ENCODE assay signal across 8 cellular contexts in genomic region chr4:99855677-99856076, GRCh38.
DNase-seq lines count a peak whose midpoint lies in the region; ATAC-seq lines count a peak whose summit lies in the region.

No MANE protein-coding gene starts in this region.

- peaks cover 23% of the 10 kb centered on the region for H3K36me3 Mint-ChIP-seq in memory B cell

- H3K4me3 Mint-ChIP-seq in memory B cell = no peak overlapping the region

- H3K27ac Mint-ChIP-seq in memory B cell = peak overlapping the region; percentile 79

- H3K9me3 Mint-ChIP-seq in memory B cell = no peaks in the 10 kb centered on the region

- H3K4me1 Mint-ChIP-seq in memory B cell = peaks cover 42% of the 10 kb centered on the region

- H3K27me3 Mint-ChIP-seq in memory B cell = no peaks in the 10 kb centered on the region

- ATAC-seq in GM18520 (IDR thresholded peaks at IDR 0.05; ENCODE audit: unreplicated experiment) (peak; percentile 29), HG02588 (IDR thresholded peaks at IDR 0.05; ENCODE audit: unreplicated experiment) (peak; percentile 36), memory B cell (ENCODE audit: low read depth) (peak; percentile 88), HG03442 (IDR thresholded peaks at IDR 0.05; ENCODE audit: unreplicated experiment) (no peak)

- DNase-seq in MV-4-11 (lab: John Stamatoyannopoulos, UW) (peak; percentile 94), memory B cell (ENCODE audit: low spot score in 2 of 2) (peak; percentile 21 to 55), T1000 (lab: John Stamatoyannopoulos, UW) (no peak), NCI-H526 treated with DMSO at 0.1 percent for 48 hours (lab: John Stamatoyannopoulos, UW) (no peak)
- DNase-seq in activated CD4-positive, CD25-positive, alpha-beta regulatory T cell treated with anti-CD3 and anti-CD28 coated beads, Interleukin-2, amount 50 U/mL, for 72 hours = no peak

Comparison
In these comparisons a context has a peak if more than half of its experiments do, and no peak if none do; other contexts are left out.
1. DNase-seq: peak in MV-4-11 (single experiment) and memory B cell (2 of 2); none in T1000 (single experiment), activated CD4-positive, CD25-positive, alpha-beta regulatory T cell treated with anti-CD3 and anti-CD28 coated beads, Interleukin-2, amount 50 U/mL, for 72 hours (single experiment) and NCI-H526 treated with DMSO at 0.1 percent for 48 hours (single experiment).